8 cellular contexts compared by ENCODE assay signal in the genomic region with DNA sequence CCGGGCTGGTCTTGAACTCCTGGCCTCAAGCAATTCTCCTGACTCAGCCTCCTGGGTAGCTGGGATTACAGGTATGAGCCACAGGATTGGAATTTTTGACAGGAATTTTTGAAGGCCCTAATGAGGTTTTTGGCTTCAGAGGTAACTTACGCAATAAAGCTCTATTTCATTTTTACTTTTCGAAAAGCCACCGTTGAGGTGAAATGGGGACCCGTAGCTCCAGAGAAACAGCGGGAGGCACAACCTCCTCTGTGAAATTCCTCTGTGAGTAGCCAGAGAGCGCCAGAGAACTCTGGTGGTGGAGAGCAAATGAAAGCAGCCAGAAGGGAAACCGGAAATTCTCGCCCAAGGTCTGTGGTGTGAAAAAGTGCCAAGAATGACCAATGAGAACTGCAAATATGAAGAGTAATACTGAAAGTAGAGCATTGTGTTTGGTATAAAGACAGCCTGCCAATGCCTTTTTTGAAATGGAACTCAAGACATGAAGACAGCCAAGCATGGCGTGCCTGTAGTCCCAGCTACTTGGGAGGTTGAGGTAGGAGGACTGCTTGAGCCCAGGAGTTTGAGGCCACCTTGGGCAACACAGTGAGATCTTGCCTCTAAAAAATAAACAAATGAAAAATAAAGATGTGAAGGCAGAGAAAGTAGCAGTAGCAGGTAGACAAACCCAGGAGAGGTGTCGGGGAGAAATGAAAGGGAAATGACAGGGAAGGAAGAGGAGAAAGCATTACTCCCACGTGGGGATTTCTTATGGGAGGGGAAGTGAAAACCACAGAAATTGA. TPM values are rescaled to one million over a fixed set of nuclear protein-coding genes. Genes with fewer than 3 reads are reported as not detected.
DNase-seq lines count a peak whose midpoint lies in the region; ATAC-seq, FAIRE-seq and TF ChIP-seq lines count a peak whose summit lies in the region.

No MANE protein-coding gene starts in this region.

- intact Hi-C loops in K562 (cut with micrococcal nuclease), result loop anchor here (1.0 to 10.0 kb wide), 7 partner anchors 33 to 322 kb away; a partner anchor contains a TSS

- H3K79me2 ChIP-seq in K562 (ENCODE audit: control insufficient read depth, insufficient read depth, low read length), result no peaks in the 10 kb centered on the region

- H3K4me2 ChIP-seq in K562 (ENCODE audit: insufficient read depth, low read length), result peak overlapping the region; percentile 40; the same call in 1 of the 2 replicates

- TF ChIP-seq CTCF in K562 (IDR thresholded peaks at IDR 0.05 in 2 of 3, conservative IDR thresholded peaks at IDR 0.05 in 1 of 3; ENCODE audit: insufficient read depth in 2 of 3, low read depth in 1 of 3, low read length in 3 of 3) (peak; percentile 88 to 93 (median 88)), kidney epithelial cell (IDR thresholded peaks at IDR 0.05; ENCODE audit: insufficient read depth, low read length, poor library complexity, severe bottlenecking) (peak; percentile 28)

- no TSS peak for BruUV-seq in K562 (replicated peaks; lab: Mats Ljungman, UMichigan)

- H2AFZ ChIP-seq in K562 (ENCODE audit: low read depth, low read length), result peak overlapping the region; percentile 96

- H3K4me1 ChIP-seq in K562 (replicated peaks in 1 of 2; ENCODE audit: control insufficient read depth in 2 of 2, insufficient read depth in 2 of 2, low read length in 2 of 2), result peaks cover 10 to 11% of the 10 kb centered on the region in 2 experiments; a peak in 4 of 5 replicates

- peak; percentile 86 for ATAC-seq in GM21576 (IDR thresholded peaks at IDR 0.05; ENCODE audit: unreplicated experiment)
- peak; percentile 95 for ATAC-seq in K562

- POLR2A ChIA-PET in K562 (lab: Yijun Ruan, JAX), result interaction anchor here (0.6 kb wide), 2 partner anchors 100 to 138 kb away, joined by 3 to 4 read pairs; no protein-coding TSS in a partner anchor

- H3K27me3 ChIP-seq in K562 (ENCODE audit: control insufficient read depth in 2 of 2, insufficient read depth in 2 of 2, low read length in 2 of 2), result no peaks in the 10 kb centered on the region
- H3K27me3 ChIP-seq in kidney epithelial cell (ENCODE audit: control insufficient read depth, insufficient read depth, low read length), result no peaks in the 10 kb centered on the region

- H3K36me3 ChIP-seq in K562 (ENCODE audit: control insufficient read depth, insufficient read depth, low read length) (no peaks in the 10 kb centered on the region), kidney epithelial cell (ENCODE audit: control insufficient read depth, insufficient read depth, low read length) (no peaks in the 10 kb centered on the region)

- DNase-seq in GM04503 (ENCODE audit: low read depth) (peak; percentile 55), HuH-7.5 (ENCODE audit: low spot score) (peak; percentile 49), T-helper 22 cell (ENCODE audit: low read depth) (peak; percentile 37), K562 (ENCODE audit: extremely low read depth in 1 of 4, low spot score in 3 of 4) (peak; percentile 50 to 85 (median 70)), kidney epithelial cell (ENCODE audit: low read depth) (no peak), OCI-M2 (lab: John Stamatoyannopoulos, UW; ENCODE audit: unreplicated experiment) (no peak)
- peak; percentile 31 for DNase-seq in stimulated activated CD8-positive, alpha-beta memory T cell treated with anti-CD3 and anti-CD28 coated beads, Interleukin-12 subunit alpha, Interleukin-12 subunit beta, amount 100 ng/mL, for 4 hours (ENCODE audit: low read depth)

- peak; percentile 84 to 94 for TF ChIP-seq RAD21 in K562 (CRISPR knock-in tag; conservative IDR thresholded peaks at IDR 0.05 in 1 of 2, IDR thresholded peaks at IDR 0.05 in 1 of 2)

- TF ChIP-seq EP300 in K562 (IDR thresholded peaks at IDR 0.05; ENCODE audit: low read length), result no peak; the same call in 1 of the 2 replicates

- no peak overlapping the region for H3K9ac ChIP-seq in K562 (ENCODE audit: insufficient read depth in 1 of 2, low read depth in 2 of 2, low read length in 2 of 2)

- H3K4me3 ChIP-seq in K562 (no peak overlapping the region), kidney epithelial cell (ENCODE audit: low read depth, low read length) (no peak overlapping the region)

- peak; percentile 85 for FAIRE-seq in K562 (lab: Jason Lieb, UNC)

- 32% methylated on average over 12 of the region's 12 CpGs for WGBS in K562 (ENCODE audit: insufficient coverage, low coverage, missing lambda C conversion rate)

- in situ Hi-C loops in K562 (cut with MboI), result no loop called here

- CTCF ChIA-PET in K562 (lab: Yijun Ruan, JAX; ENCODE audit: low intra/inter-chr PET ratio), result interaction anchor here (0.6 to 1.6 kb wide), 2 partner anchors 109 to 142 kb away, joined by 3 to 21 read pairs; no protein-coding TSS in a partner anchor

- no peak for TF ChIP-seq POLR2A in K562 (conservative IDR thresholded peaks at IDR 0.05)

- H3K9me3 ChIP-seq in K562 (replicated peaks; ENCODE audit: control insufficient read depth, insufficient read depth, low read depth, low read length), result no peaks in the 10 kb centered on the region

- H4K20me1 ChIP-seq in K562 (replicated peaks; ENCODE audit: control insufficient read depth, insufficient read depth, low read length), result no peaks in the 10 kb centered on the region

- peak overlapping the region; percentile 49; the same call in 1 of the 3 replicates for H3K27ac ChIP-seq in K562 (ENCODE audit: extremely low read depth, low read depth, low read length)

- no peaks in the 10 kb centered on the region for H3K9me1 ChIP-seq in K562 (ENCODE audit: control insufficient read depth, insufficient read depth, low read length)

TF ChIP-seq in K562, 482 proteins besides CTCF, POLR2A, EP300 and RAD21 (continues in another document):
- peak; percentile 20; the same call in 1 of the 2 replicates for TF ChIP-seq TRIM28 (IDR thresholded peaks at IDR 0.05)
- no peak for TF ChIP-seq COPS2 (conservative IDR thresholded peaks at IDR 0.05)
- TF ChIP-seq TAF9B (IDR thresholded peaks at IDR 0.05; ENCODE audit: partially characterized antibody), result no peak
- peak in 1 of 2 experiments; percentile 56; a peak in 2 of 4 replicates for TF ChIP-seq TRIM24 (IDR thresholded peaks at IDR 0.05)
- TF ChIP-seq, protein P1, sequence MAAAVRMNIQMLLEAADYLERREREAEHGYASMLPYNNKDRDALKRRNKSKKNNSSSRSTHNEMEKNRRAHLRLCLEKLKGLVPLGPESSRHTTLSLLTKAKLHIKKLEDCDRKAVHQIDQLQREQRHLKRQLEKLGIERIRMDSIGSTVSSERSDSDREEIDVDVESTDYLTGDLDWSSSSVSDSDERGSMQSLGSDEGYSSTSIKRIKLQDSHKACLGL (CRISPR knock-in tag; IDR thresholded peaks at IDR 0.05; ENCODE audit: borderline replicate concordance, poor library complexity, severe bottlenecking), result no peak
- TF ChIP-seq BRF1 (IDR thresholded peaks at IDR 0.05; ENCODE audit: borderline replicate concordance, extremely low read depth, insufficient read length), result no peak
- TF ChIP-seq, protein P2, sequence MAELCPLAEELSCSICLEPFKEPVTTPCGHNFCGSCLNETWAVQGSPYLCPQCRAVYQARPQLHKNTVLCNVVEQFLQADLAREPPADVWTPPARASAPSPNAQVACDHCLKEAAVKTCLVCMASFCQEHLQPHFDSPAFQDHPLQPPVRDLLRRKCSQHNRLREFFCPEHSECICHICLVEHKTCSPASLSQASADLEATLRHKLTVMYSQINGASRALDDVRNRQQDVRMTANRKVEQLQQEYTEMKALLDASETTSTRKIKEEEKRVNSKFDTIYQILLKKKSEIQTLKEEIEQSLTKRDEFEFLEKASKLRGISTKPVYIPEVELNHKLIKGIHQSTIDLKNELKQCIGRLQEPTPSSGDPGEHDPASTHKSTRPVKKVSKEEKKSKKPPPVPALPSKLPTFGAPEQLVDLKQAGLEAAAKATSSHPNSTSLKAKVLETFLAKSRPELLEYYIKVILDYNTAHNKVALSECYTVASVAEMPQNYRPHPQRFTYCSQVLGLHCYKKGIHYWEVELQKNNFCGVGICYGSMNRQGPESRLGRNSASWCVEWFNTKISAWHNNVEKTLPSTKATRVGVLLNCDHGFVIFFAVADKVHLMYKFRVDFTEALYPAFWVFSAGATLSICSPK (IDR thresholded peaks at IDR 0.05; ENCODE audit: borderline replicate concordance), result no peak
- no peak for TF ChIP-seq CHD1 (IDR thresholded peaks at IDR 0.05; ENCODE audit: low read length)
- TF ChIP-seq, protein P3, sequence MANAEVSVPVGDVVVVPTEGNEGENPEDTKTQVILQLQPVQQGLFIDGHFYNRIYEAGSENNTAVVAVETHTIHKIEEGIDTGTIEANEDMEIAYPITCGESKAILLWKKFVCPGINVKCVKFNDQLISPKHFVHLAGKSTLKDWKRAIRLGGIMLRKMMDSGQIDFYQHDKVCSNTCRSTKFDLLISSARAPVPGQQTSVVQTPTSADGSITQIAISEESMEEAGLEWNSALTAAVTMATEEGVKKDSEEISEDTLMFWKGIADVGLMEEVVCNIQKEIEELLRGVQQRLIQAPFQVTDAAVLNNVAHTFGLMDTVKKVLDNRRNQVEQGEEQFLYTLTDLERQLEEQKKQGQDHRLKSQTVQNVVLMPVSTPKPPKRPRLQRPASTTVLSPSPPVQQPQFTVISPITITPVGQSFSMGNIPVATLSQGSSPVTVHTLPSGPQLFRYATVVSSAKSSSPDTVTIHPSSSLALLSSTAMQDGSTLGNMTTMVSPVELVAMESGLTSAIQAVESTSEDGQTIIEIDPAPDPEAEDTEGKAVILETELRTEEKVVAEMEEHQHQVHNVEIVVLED (CRISPR knock-in tag; IDR thresholded peaks at IDR 0.05), result no peak
- TF ChIP-seq ZNF134 (CRISPR knock-in tag; conservative IDR thresholded peaks at IDR 0.05), result no peak
- no peak for TF ChIP-seq RBM15 (IDR thresholded peaks at IDR 0.05; ENCODE audit: insufficient read depth, low read length)

RNA-seq across cellular contexts. Expression of a gene that starts 33.0 kb away (rescaled TPM):
- 67.0 and 118 TPM in 2 replicates for total RNA-seq in K562 (2011; cell fraction: chromatin; rRNA removed; ENCODE audit: low replicate concordance)
- total RNA-seq in K562 (2011; cell fraction: nucleolus; rRNA removed), result 37.9 and 39.4 TPM in 2 replicates
- total RNA-seq in K562 (2011; cell fraction: nucleoplasm; rRNA removed), result 60.0 and 67.7 TPM in 2 replicates
- total RNA-seq in K562 (2014; rRNA removed) (12.9 and 13.2 TPM in 2 replicates), K562 (2014; rRNA removed; fragmentation: Illumina TruSeq; extraction: Trizol) (15.0 and 16.0 TPM in 2 replicates), K562 (2015; rRNA removed; fragmentation: Illumina TruSeq; extraction: Trizol) (15.6 and 18.8 TPM in 2 replicates), K562 (2021) (18.6 and 20.8 TPM in 2 replicates), kidney epithelial cell (7.2 and 7.6 TPM in 2 replicates)
- polyA plus RNA-seq in K562 (2011; rRNA removed) (9.7 and 10.0 TPM in 2 replicates), K562 (2014; fragmentation: Illumina TruSeq; extraction: Trizol) (13.1 and 15.4 TPM in 2 replicates), K562 (2014; fragmentation: Nextera tagmentation; extraction: Ambion mirVana) (1 to 10 TPM; 1.2 to 1.6 TPM), K562 (2014; rRNA removed) (6.9 and 7.5 TPM in 2 replicates)
- 6.9 and 9.0 TPM in 2 replicates for polyA plus RNA-seq in K562 (2011; cell fraction: cytosol; rRNA removed)
- polyA plus RNA-seq in K562 (2011; cell fraction: nucleus; rRNA removed), result 23.1 and 24.6 TPM in 2 replicates
- 10.8 and 11.2 TPM in 2 replicates for polyA plus RNA-seq in K562 (2012)
- polyA minus RNA-seq in K562 (2011; rRNA and poly(A)+ RNA removed), result 25.0 and 34.9 TPM in 2 replicates
- 11.2 and 18.8 TPM in 2 replicates for polyA minus RNA-seq in K562 (2011; cell fraction: cytosol; rRNA and poly(A)+ RNA removed)
- polyA minus RNA-seq in K562 (2011; cell fraction: nucleus; rRNA and poly(A)+ RNA removed), result 35.5 and 61.0 TPM in 2 replicates

Comparison
In these comparisons a context has a peak if more than half of its experiments do, and no peak if none do; other contexts are left out.
1. DNase-seq: peak in GM04503 (single experiment), HuH-7.5 (single experiment), T-helper 22 cell (single experiment), K562 (4 of 4) and stimulated activated CD8-positive, alpha-beta memory T cell treated with anti-CD3 and anti-CD28 coated beads, Interleukin-12 subunit alpha, Interleukin-12 subunit beta, amount 100 ng/mL, for 4 hours (single experiment); none in kidney epithelial cell (single experiment) and OCI-M2 (single experiment).